ENCODE assay signal across 8 cellular contexts in the genomic region with DNA sequence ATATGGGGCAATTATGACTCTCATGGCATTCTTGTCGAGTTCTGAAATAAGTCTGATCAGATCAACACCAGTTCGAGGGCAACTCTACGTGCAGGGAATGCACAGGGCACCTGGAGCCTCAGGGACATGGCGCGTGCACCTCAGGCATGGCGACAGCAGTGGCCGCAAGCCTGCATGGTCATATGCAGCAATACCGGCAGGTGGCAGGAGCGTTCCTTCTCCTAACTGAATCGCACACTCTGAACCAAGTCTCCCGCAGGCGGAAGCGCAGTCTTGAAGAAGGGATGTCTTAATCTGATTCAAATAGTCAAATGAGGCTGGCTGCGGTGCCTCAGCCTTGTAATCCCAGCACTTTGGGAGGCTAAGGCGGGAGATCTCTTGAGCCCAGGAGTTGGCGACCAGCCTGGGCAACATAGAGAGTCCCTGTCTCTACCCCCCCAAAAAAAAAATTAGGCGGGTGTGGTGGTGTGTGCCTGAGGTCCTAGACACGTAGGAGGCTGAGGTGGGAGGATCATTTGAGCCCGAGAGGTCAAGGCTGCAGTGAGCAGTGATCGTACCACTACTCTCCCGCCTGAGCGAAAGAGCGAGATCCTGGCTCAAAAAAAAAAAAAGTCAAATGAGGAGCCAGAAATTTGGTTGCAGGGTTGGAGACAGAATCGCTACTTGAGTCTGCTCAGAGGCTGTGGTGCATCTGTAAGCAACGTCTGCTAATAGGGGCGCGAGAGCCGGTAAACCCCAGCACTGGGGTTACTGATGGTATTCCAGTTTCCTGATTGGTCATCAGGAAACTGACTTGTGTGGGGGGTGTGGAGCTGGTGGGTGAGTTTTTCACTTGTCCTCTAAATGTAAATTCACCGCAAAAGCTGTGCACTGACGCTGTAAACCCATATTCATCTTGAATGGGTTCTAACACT. TPM values are rescaled to one million over a fixed set of nuclear protein-coding genes. Genes with fewer than 3 reads are reported as not detected.
DNase-seq lines count a peak whose midpoint lies in the region; ATAC-seq and TF ChIP-seq lines count a peak whose summit lies in the region.

No MANE protein-coding gene starts in this region.

- ATAC-seq in GM18519 (IDR thresholded peaks at IDR 0.05; ENCODE audit: low FRiP score, unreplicated experiment): peak; percentile 78
- peak; percentile 80 for ATAC-seq in HG03025 (IDR thresholded peaks at IDR 0.05; ENCODE audit: low FRiP score, unreplicated experiment)
- peak; percentile 93 for ATAC-seq in left colon

- no peak overlapping the region for H3K4me3 ChIP-seq in AG04449 (ENCODE audit: low read depth, low read length)

- DNase-seq in AG04449 (ENCODE audit: low read depth, low spot score): no peak
- peak; percentile 73 for DNase-seq in NCI-H2227 treated with DMSO at 0.1 percent for 48 hours (lab: John Stamatoyannopoulos, UW)
- DNase-seq in activated CD4-positive, alpha-beta T cell treated with anti-CD3 and anti-CD28 coated beads for 24 hours (ENCODE audit: low read depth in 2 of 2): peak; percentile 77 to 89
- DNase-seq in central memory CD4-positive, alpha-beta T cell: peak; percentile 74
- peak; percentile 86 to 93 for DNase-seq in left colon
- peak; percentile 88 for DNase-seq in stimulated activated CD4-positive, alpha-beta T cell treated with anti-CD3 and anti-CD28 coated beads, Interleukin-4, amount 100 ng/mL, for 1 hour

- intact Hi-C loops in left colon (cut with DNase I, micrococcal nuclease): loop anchor here (2.0 to 5.0 kb wide), 2 partner anchors 147 to 151 kb away; no protein-coding TSS in a partner anchor

- CTCF ChIA-PET in AG04449 (lab: Yijun Ruan, JAX): interaction anchor here (0.8 to 9.8 kb wide), 10 partner anchors 10 to 177 kb away, joined by 3 to 167 read pairs (median 5); no protein-coding TSS in a partner anchor

- TF ChIP-seq CTCF in AG04449 (IDR thresholded peaks at IDR 0.05; ENCODE audit: insufficient read depth, low read length, missing control alignments): peak; percentile 87

- POLR2A ChIA-PET in AG04449 (lab: Yijun Ruan, JAX): interaction anchor here (0.6 to 1.5 kb wide), 2 partner anchors 27 to 148 kb away, joined by 3 to 7 read pairs; no protein-coding TSS in a partner anchor

RNA-seq across cellular contexts. Expression of a gene that starts 28.8 kb away (rescaled TPM):
- total RNA-seq in left colon: 100 to 1,000 TPM in 1 of 2 donors, 10 to 100 TPM in 1; 94.2 to 133 TPM

RNA-seq across cellular contexts. Expression of a gene that starts 32.7 kb away (rescaled TPM):
- total RNA-seq in left colon: 10 to 100 TPM; 12.2 TPM

RNA-seq across cellular contexts. Expression of a gene that starts 40.5 kb away (rescaled TPM):
- total RNA-seq in left colon: 10 to 100 TPM; 16.8 to 19.7 TPM
